8 cellular contexts compared by ENCODE assay signal in the genomic region with DNA sequence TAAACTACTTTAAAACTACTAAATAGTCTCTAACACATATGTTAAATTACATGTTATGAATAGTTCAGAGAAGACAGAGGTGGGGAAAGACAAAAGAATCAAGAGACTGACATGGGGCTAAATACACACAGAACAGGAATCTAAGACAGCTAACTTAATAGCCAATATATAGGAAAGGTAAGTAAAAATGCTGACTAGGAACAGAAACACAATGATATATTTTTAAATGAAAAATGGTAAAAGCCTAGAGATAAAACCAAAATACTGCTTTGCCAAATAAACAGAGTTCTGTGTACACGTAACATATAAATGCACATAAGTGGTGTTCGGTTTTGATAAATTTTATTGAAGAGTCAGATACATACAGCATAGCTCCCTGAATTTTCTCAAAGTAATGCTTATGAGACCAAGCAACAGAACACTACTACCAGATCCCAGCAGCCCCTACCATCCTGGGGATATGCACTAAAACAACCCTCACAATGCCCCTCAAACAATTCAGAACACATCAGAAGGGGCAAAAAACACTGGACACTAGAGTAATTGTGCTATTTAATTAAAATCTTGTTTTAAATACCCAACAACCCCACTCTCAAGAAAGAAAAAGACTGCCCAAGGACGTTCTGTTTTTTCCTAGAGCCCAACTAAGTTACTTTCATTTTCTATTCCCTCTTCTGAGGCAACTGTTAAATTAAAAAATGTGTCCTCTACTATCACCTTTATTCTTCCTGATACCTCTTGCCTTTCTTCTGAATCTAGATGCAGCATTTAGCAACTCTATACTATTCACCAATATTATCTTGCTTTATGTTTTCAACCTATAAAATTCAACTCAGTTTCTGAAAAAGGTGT.
A peak's percentile ranks its signal among the peaks of the same experiment; 100 is the strongest.
DNase-seq lines count a peak whose midpoint lies in the region; TF ChIP-seq lines count a peak whose summit lies in the region.

No MANE protein-coding gene starts in this region.

- H2AK5ac ChIP-seq in mesendoderm (ENCODE audit: low read length) (no peak overlapping the region), trophoblast cell (ENCODE audit: low read length) (no peak overlapping the region)

- H3K23ac ChIP-seq in mesendoderm (ENCODE audit: low read length) = no peak overlapping the region
- no peak overlapping the region for H3K23ac ChIP-seq in trophoblast cell (ENCODE audit: low read length)

- H3K4me3 ChIP-seq in KMS-11 (IDR thresholded peaks at IDR 0.05; ENCODE audit: insufficient read depth, low read depth, low read length) (no peak overlapping the region), breast epithelium (peak overlapping the region; percentile 35 to 60 (median 38)), mesendoderm (ENCODE audit: low read length) (no peak overlapping the region), trophoblast cell (ENCODE audit: low read depth, low read length) (no peak overlapping the region)

- H3K79me2 ChIP-seq in KMS-11 (ENCODE audit: insufficient read depth, low read depth) (no peaks in the 10 kb centered on the region), mesendoderm (ENCODE audit: control insufficient read depth, insufficient read depth, low read length) (no peaks in the 10 kb centered on the region), trophoblast cell (ENCODE audit: control insufficient read depth, insufficient read depth, low read length, poor library complexity) (no peaks in the 10 kb centered on the region)

- H2AFZ ChIP-seq in KMS-11 (ENCODE audit: low read depth) (no peak overlapping the region), trophoblast cell (ENCODE audit: insufficient read depth, low read length, poor library complexity) (no peak overlapping the region)

- in situ Hi-C loops in ACHN (cut with HindIII; ENCODE audit: low pct_ligation_motif_present, low pct_unique_long_range_greater_than_20kb, low sequenced_read_pairs) = no loop called here

- H2BK12ac ChIP-seq in trophoblast cell (ENCODE audit: low read length) = no peak overlapping the region

- peak overlapping the region; percentile 55 for H3K4me2 ChIP-seq in KMS-11
- H3K4me2 ChIP-seq in mesendoderm (ENCODE audit: low read length) = no peak overlapping the region
- H3K4me2 ChIP-seq in trophoblast cell (ENCODE audit: low read length) = no peak overlapping the region

- no peaks in the 10 kb centered on the region for H3K27me3 ChIP-seq in KMS-11 (ENCODE audit: insufficient read depth, low read depth)
- H3K27me3 ChIP-seq in breast epithelium = no peaks in the 10 kb centered on the region
- H3K27me3 ChIP-seq in mesendoderm (ENCODE audit: insufficient read depth, low read length, poor library complexity) = no peaks in the 10 kb centered on the region
- H3K27me3 ChIP-seq in trophoblast cell (ENCODE audit: insufficient read depth, low read length) = no peaks in the 10 kb centered on the region

- no peak for TF ChIP-seq POLR2A in breast epithelium (IDR thresholded peaks at IDR 0.05)

- H4K5ac ChIP-seq in mesendoderm (ENCODE audit: low read length) = no peak overlapping the region

- intact Hi-C loops in breast epithelium (cut with DNase I; ENCODE audit: low total_unique reads) = loop anchor here (5.0 kb wide), 1 partner anchor 306 kb away; no protein-coding TSS in a partner anchor

- no peaks in the 10 kb centered on the region for H3K79me1 ChIP-seq in mesendoderm (ENCODE audit: low read length)
- no peaks in the 10 kb centered on the region for H3K79me1 ChIP-seq in trophoblast cell (ENCODE audit: low read length)

- H3K9me3 ChIP-seq in breast epithelium = no peaks in the 10 kb centered on the region
- no peaks in the 10 kb centered on the region for H3K9me3 ChIP-seq in trophoblast cell (ENCODE audit: insufficient read depth, low read depth, low read length)

- TF ChIP-seq CTCF in KMS-11 (conservative IDR thresholded peaks at IDR 0.05; ENCODE audit: low read depth, low read length) (no peak), breast epithelium (IDR thresholded peaks at IDR 0.05) (no peak)

- H4K8ac ChIP-seq in mesendoderm (ENCODE audit: low read depth, low read length) (no peak overlapping the region), trophoblast cell (ENCODE audit: low read depth, low read length) (no peak overlapping the region)

- no peak overlapping the region for H2BK5ac ChIP-seq in mesendoderm (ENCODE audit: low read length)
- no peak overlapping the region for H2BK5ac ChIP-seq in trophoblast cell (ENCODE audit: low read depth, low read length, poor library complexity)

- H3K27ac ChIP-seq in KMS-11 (peak overlapping the region; percentile 64), breast epithelium (peak overlapping the region; percentile 67 to 75), mesendoderm (ENCODE audit: low read depth, low read length) (no peak overlapping the region), trophoblast cell (ENCODE audit: low read depth, low read length) (no peak overlapping the region)

- H3K18ac ChIP-seq in mesendoderm (ENCODE audit: low read length) (no peak overlapping the region), trophoblast cell (ENCODE audit: low read length) (no peak overlapping the region)

- H2BK120ac ChIP-seq in mesendoderm (ENCODE audit: low read depth, low read length) (no peak overlapping the region), trophoblast cell (ENCODE audit: insufficient read depth, low read length, poor library complexity) (no peak overlapping the region)

- no peak overlapping the region for H4K12ac ChIP-seq in trophoblast cell (ENCODE audit: low read depth, low read length)

- H4K91ac ChIP-seq in trophoblast cell (ENCODE audit: low read depth, low read length) = no peak overlapping the region

- no peak overlapping the region for H3K14ac ChIP-seq in trophoblast cell (ENCODE audit: low read length)

- H3K4me1 ChIP-seq in KMS-11 (ENCODE audit: low read depth, poor library complexity, severe bottlenecking) = peaks cover 21% of the 10 kb centered on the region
- H3K4me1 ChIP-seq in breast epithelium = peaks cover 0 to 4% of the 10 kb centered on the region in 2 donors
- no peaks in the 10 kb centered on the region for H3K4me1 ChIP-seq in mesendoderm (ENCODE audit: control insufficient read depth, low read depth, low read length)
- no peaks in the 10 kb centered on the region for H3K4me1 ChIP-seq in trophoblast cell (ENCODE audit: control insufficient read depth in 1 of 2, insufficient read depth in 2 of 2, low read length in 2 of 2)

- no peaks in the 10 kb centered on the region for H3K36me3 ChIP-seq in KMS-11 (ENCODE audit: insufficient read depth)
- H3K36me3 ChIP-seq in breast epithelium = no peaks in the 10 kb centered on the region
- no peaks in the 10 kb centered on the region for H3K36me3 ChIP-seq in mesendoderm (ENCODE audit: control insufficient read depth, insufficient read depth, low read length)
- peaks cover 3 to 6% of the 10 kb centered on the region in 2 experiments for H3K36me3 ChIP-seq in trophoblast cell (ENCODE audit: control insufficient read depth in 1 of 2, insufficient read depth in 2 of 2, low read length in 2 of 2)

- peak; percentile 33 for DNase-seq in ACHN
- no peak for DNase-seq in breast epithelium (ENCODE audit: low spot score in 2 of 2)
- peak; percentile 39 for DNase-seq in midbrain (lab: John Stamatoyannopoulos, UW)
- no peak for DNase-seq in stimulated activated CD4-positive, alpha-beta T cell treated with anti-CD3 and anti-CD28 coated beads, Interleukin-4, amount 100 ng/mL, for 24 hours
- no peak for DNase-seq in germinal center (ENCODE audit: low spot score)
- DNase-seq in mesendoderm = no peak
- no peak for DNase-seq in trophoblast cell

- peak overlapping the region; percentile 43; the same call in 1 of the 2 replicates for H3K9ac ChIP-seq in KMS-11
- no peak overlapping the region for H3K9ac ChIP-seq in mesendoderm (ENCODE audit: low read length)
- H3K9ac ChIP-seq in trophoblast cell (ENCODE audit: low read length) = no peak overlapping the region

- no peak overlapping the region for H3K56ac ChIP-seq in mesendoderm (ENCODE audit: low read length)

- H3K4ac ChIP-seq in mesendoderm (ENCODE audit: low read depth, low read length) = no peak overlapping the region
- H3K4ac ChIP-seq in trophoblast cell (ENCODE audit: low read depth, low read length) = no peak overlapping the region

- WGBS in mesendoderm (ENCODE audit: extremely low coverage, insufficient coverage, low lambda C conversion rate) = no CpG with 5 or more reads among the region's 3 CpGs
- whole genome bisulfite sequencing in trophoblast cell (ENCODE audit: extremely low coverage, insufficient coverage, insufficient read length) = no CpG with 5 or more reads among the region's 3 CpGs

- no peak overlapping the region for H2BK15ac ChIP-seq in mesendoderm (replicated peaks; ENCODE audit: low read depth)

- H4K20me1 ChIP-seq in KMS-11 (ENCODE audit: insufficient read depth) = no peaks in the 10 kb centered on the region

Comparison
In these comparisons a context has a peak if more than half of its experiments do, and no peak if none do; other contexts are left out.
1. DNase-seq: peak in ACHN (single experiment) and midbrain (single experiment); none in breast epithelium (0 of 2), stimulated activated CD4-positive, alpha-beta T cell treated with anti-CD3 and anti-CD28 coated beads, Interleukin-4, amount 100 ng/mL, for 24 hours (single experiment), germinal center (single experiment), mesendoderm (single experiment) and trophoblast cell (0 of 2).
2. H3K27ac ChIP-seq: peak in KMS-11 (single experiment) and breast epithelium (2 of 2); none in mesendoderm (single experiment) and trophoblast cell (single experiment).
3. H3K4me3 ChIP-seq: peak in breast epithelium (3 of 3); none in KMS-11 (single experiment), mesendoderm (single experiment) and trophoblast cell (single experiment).